Comparison of ENCODE assay signal across 8 cellular contexts in genomic region chr1:23168462-23169218, GRCh38. TPM values are rescaled to one million over a fixed set of nuclear protein-coding genes. Genes with fewer than 3 reads are reported as not detected.
A peak's percentile ranks its signal among the peaks of the same experiment; 100 is the strongest.
DNase-seq lines count a peak whose midpoint lies in the region; ATAC-seq and TF ChIP-seq lines count a peak whose summit lies in the region.

LUZP1 (minus strand) TSS chr1:23168856.

- peak within 1 kb of the TSS; percentile 69 for H4K12ac ChIP-seq in trophoblast cell (ENCODE audit: low read depth, low read length)

- no peak within 1 kb of the TSS for H3K23ac ChIP-seq in trophoblast cell (ENCODE audit: low read length)

- peak within 1 kb of the TSS; percentile 90 for H2BK5ac ChIP-seq in trophoblast cell (ENCODE audit: low read depth, low read length, poor library complexity)

- ATAC-seq in Right ventricle myocardium superior (ENCODE audit: poor library complexity), result peak; percentile 97

- H3K9me3 ChIP-seq in GM23248 (ENCODE audit: low read depth) (no peaks in the 10 kb centered on the region), trophoblast cell (ENCODE audit: insufficient read depth, low read depth, low read length) (no peaks in the 10 kb centered on the region), tibial artery (no peaks in the 10 kb centered on the region)

- peaks cover 13% of the 10 kb centered on the region for H3K79me1 ChIP-seq in trophoblast cell (ENCODE audit: low read length)

- intact Hi-C loops in T-helper 1 cell treated with Interleukin-12 subunit alpha and Interleukin-12 subunit beta and Interleukin-4 antibody, amounts not matched to agents 30 ng/mL and 1 ng/mL, for 36 hours (cut with micrococcal nuclease), result loop anchor here (1.0 to 10.0 kb wide), 7 partner anchors 9 to 200 kb away; partner anchors contain the start of genes HNRNPR and KDM1A
- intact Hi-C loops in Right ventricle myocardium superior (cut with DNase I), result no loop called here
- intact Hi-C loops in tibial artery (cut with DNase I; ENCODE audit: low total_unique reads), result loop anchor here (5.0 kb wide), 1 partner anchor 151 kb away; the partner anchor contains the start of genes KDM1A and TEX46

- H3K79me2 ChIP-seq in GM23248 (ENCODE audit: insufficient read depth) (peaks cover 43% of the 10 kb centered on the region), trophoblast cell (ENCODE audit: control insufficient read depth, insufficient read depth, low read length, poor library complexity) (peaks cover 20% of the 10 kb centered on the region)

- H3K4me3 ChIP-seq in GM23248 (peak within 1 kb of the TSS; percentile 75), trophoblast cell (ENCODE audit: low read depth, low read length) (peak within 1 kb of the TSS; percentile 89), tibial artery (peak within 1 kb of the TSS; percentile 90 to 94)

- peak within 1 kb of the TSS; percentile 86 for H3K4me2 ChIP-seq in GM23248 (ENCODE audit: unreplicated experiment)
- peak within 1 kb of the TSS; percentile 98 for H3K4me2 ChIP-seq in trophoblast cell (ENCODE audit: low read length)

- H3K4me1 ChIP-seq in GM23248 (ENCODE audit: insufficient read depth) (peaks cover 32% of the 10 kb centered on the region), trophoblast cell (ENCODE audit: control insufficient read depth in 1 of 2, insufficient read depth in 2 of 2, low read length in 2 of 2) (peaks cover 3 to 4% of the 10 kb centered on the region in 2 experiments), tibial artery (peaks cover 0 to 37% (median 22%) of the 10 kb centered on the region in 4 donors)

- H3F3A ChIP-seq in GM23248 (ENCODE audit: insufficient read depth), result peaks cover 37% of the 10 kb centered on the region

- in situ Hi-C loops in GM23248 (cut with MboI), result no loop called here

- H3K4ac ChIP-seq in trophoblast cell (ENCODE audit: low read depth, low read length), result peak within 1 kb of the TSS; percentile 74

- peak within 1 kb of the TSS; percentile 81 for H2BK120ac ChIP-seq in trophoblast cell (ENCODE audit: insufficient read depth, low read length, poor library complexity)

- DNase-seq in DMS 273 treated with DMSO at 0.1 percent for 48 hours (lab: John Stamatoyannopoulos, UW) (peak; percentile 27), GM23248 (peak; percentile 90), NCI-H1092 (lab: John Stamatoyannopoulos, UW) (peak; percentile 67), Right ventricle myocardium superior (peak; percentile 93), trophoblast cell (peak; percentile 72 to 92), tibial artery (peak; percentile 87 to 93)

- H3K27ac ChIP-seq in GM23248 (peak within 1 kb of the TSS; percentile 94), adipose tissue (ENCODE audit: low read depth, low read length) (peak within 1 kb of the TSS; percentile 19), trophoblast cell (ENCODE audit: low read depth, low read length) (peak within 1 kb of the TSS; percentile 86), tibial artery (peak within 1 kb of the TSS; percentile 90 to 91)

- no peaks in the 10 kb centered on the region for H3K36me3 ChIP-seq in GM23248 (ENCODE audit: low read depth)
- no peaks in the 10 kb centered on the region for H3K36me3 ChIP-seq in trophoblast cell (ENCODE audit: control insufficient read depth in 1 of 2, insufficient read depth in 2 of 2, low read length in 2 of 2)
- H3K36me3 ChIP-seq in tibial artery, result no peaks in the 10 kb centered on the region

- 2 to 7% methylated on average over 26 to 56 of the region's 56 CpGs for WGBS in GM23248 (ENCODE audit: low coverage in 1 of 2, low lambda C conversion rate in 2 of 2, missing lambda C conversion rate in 2 of 2), 2 experiments
- WGBS in adipose tissue, 3 donors, result 6 to 7% (median 6%) methylated on average over 51 to 56 of the region's 56 CpGs
- WGBS in trophoblast cell (ENCODE audit: extremely low coverage, insufficient coverage, insufficient read length), result no CpG with 5 or more reads among the region's 56 CpGs

- H2AK5ac ChIP-seq in trophoblast cell (ENCODE audit: low read length), result peak within 1 kb of the TSS; percentile 93

- no peaks in the 10 kb centered on the region for H3K9me2 ChIP-seq in GM23248 (ENCODE audit: insufficient read depth)

- no peak for TF ChIP-seq CTCF in tibial artery (IDR thresholded peaks at IDR 0.05)

- peak within 1 kb of the TSS; percentile 59 for H2BK12ac ChIP-seq in trophoblast cell (ENCODE audit: low read length)

- peak within 1 kb of the TSS; percentile 94 for H3K18ac ChIP-seq in trophoblast cell (ENCODE audit: low read length)

- H2AFZ ChIP-seq in GM23248 (peak within 1 kb of the TSS; percentile 45), trophoblast cell (ENCODE audit: insufficient read depth, low read length, poor library complexity) (peak within 1 kb of the TSS; percentile 81)

- H4K8ac ChIP-seq in trophoblast cell (ENCODE audit: low read depth, low read length), result peak within 1 kb of the TSS; percentile 88

- H3K27me3 ChIP-seq in GM23248 (replicated peaks; ENCODE audit: insufficient read depth) (no peaks in the 10 kb centered on the region), trophoblast cell (ENCODE audit: insufficient read depth, low read length) (no peaks in the 10 kb centered on the region), tibial artery (no peaks in the 10 kb centered on the region)

- H3K14ac ChIP-seq in trophoblast cell (ENCODE audit: low read length), result peak within 1 kb of the TSS; percentile 99

- H3K9ac ChIP-seq in GM23248 (peak within 1 kb of the TSS; percentile 95), trophoblast cell (ENCODE audit: low read length) (peak within 1 kb of the TSS; percentile 96)

- peak within 1 kb of the TSS; percentile 75 for H4K91ac ChIP-seq in trophoblast cell (ENCODE audit: low read depth, low read length)

- peaks cover 17% of the 10 kb centered on the region for H4K20me1 ChIP-seq in GM23248 (ENCODE audit: insufficient read depth)

RNA-seq across cellular contexts. Expression of gene LUZP1, which starts in this region (rescaled TPM):
- total RNA-seq in GM23248 (2014; rRNA removed; shearing (Covaris generic)), result 28.1 and 35.0 TPM in 2 replicates
- polyA plus RNA-seq in GM23248 (2016; fragmentation: Nextera tagmentation; extraction: Ambion mirVana) (52.2 and 55.8 TPM in 2 replicates), adipose tissue (10 to 100 TPM in 1 of 3 donors, 1 to 10 TPM in 2; 3.0 to 15.5 (median 7.0) TPM)
- 23.2 and 25.8 TPM in 2 replicates for total RNA-seq in T-helper 1 cell treated with Interleukin-12 subunit alpha and Interleukin-12 subunit beta and Interleukin-4 antibody, amounts not matched to agents 30 ng/mL and 1 ng/mL, for 36 hours
- total RNA-seq in Right ventricle myocardium superior, result 26.3 TPM
- polyA plus RNA-seq in trophoblast cell (2013), result 38.6 TPM in 2 replicates

Comparison
In these comparisons a context has a peak if more than half of its experiments do, and no peak if none do; other contexts are left out.
1. Peak in every context shown above with its lines: DNase-seq, ATAC-seq, H3K4me3 ChIP-seq and H3K27ac ChIP-seq.
2. DNase-seq: peak in every context shown above with its lines; median percentile 93 in Right ventricle myocardium superior; 90 in GM23248; 90 in tibial artery; 82 in trophoblast cell; 67 in NCI-H1092; 27 in DMS 273 treated with DMSO at 0.1 percent for 48 hours.
3. H3K27ac ChIP-seq: peak in every context shown above with its lines; median percentile 94 in GM23248; 90 in tibial artery; 86 in trophoblast cell; 19 in adipose tissue.